Comparison of ENCODE assay signal across 22 cellular contexts in genomic region chr5:96209829-96210228, GRCh38.
DNase-seq lines count a peak whose midpoint lies in the region; ATAC-seq, FAIRE-seq and TF ChIP-seq lines count a peak whose summit lies in the region.
"Had no signal": no experiment of that assay in that cellular context is flagged by ENCODE, and none has a peak within 500 bp of the region (broad histone marks: within the 10 kb centered on the region; RNA-seq: fewer than 3 reads in every experiment).

No MANE protein-coding gene starts in this region.

- intact Hi-C loops in mucosa of descending colon (cut with DNase I, micrococcal nuclease): no loop called here

- H3K9me3 Mint-ChIP-seq in chondrocyte (ENCODE audit: low read depth): peaks cover 44% of the 10 kb centered on the region

- no peak for TF ChIP-seq CTCF in chondrocyte (IDR thresholded peaks at IDR 0.05)
- TF ChIP-seq CTCF in mucosa of descending colon (IDR thresholded peaks at IDR 0.05): no peak

- FAIRE-seq in islet of Langerhans (lab: Jason Lieb, UNC): peak; percentile 76
- FAIRE-seq: endometrium, small intestine had no signal

- H3K36me3 ChIP-seq in mucosa of descending colon (ENCODE audit: low read depth): no peaks in the 10 kb centered on the region
- H3K36me3 ChIP-seq: SJCRH30, transverse colon had no signal

- H3K36me3 Mint-ChIP-seq in chondrocyte (ENCODE audit: low read depth): peaks cover 26% of the 10 kb centered on the region

- H3K27ac Mint-ChIP-seq in chondrocyte (ENCODE audit: unreplicated experiment): peak overlapping the region; percentile 34
- H3K27ac Mint-ChIP-seq: activated CD4-positive, alpha-beta T cell treated with anti-CD3 and anti-CD28 coated beads, Interleukin-2, amount 10 ng/mL, durations not matched to agents 24 days and 14 days; activated naive CD8-positive, alpha-beta T cell; stimulated activated naive B cell treated with anti-CD40 and anti-IgM and Interleukin-4, amounts not matched to agents 10 μg/mL and 1 μg/mL and 100 μg/mL, for 72 hours had no signal

- H3K4me3 ChIP-seq in mucosa of descending colon: no peak overlapping the region
- H3K4me3 ChIP-seq: hepatocyte, SJCRH30, transverse colon had no signal

- no peaks in the 10 kb centered on the region for H3K4me1 ChIP-seq in mucosa of descending colon (ENCODE audit: low read depth)
- H3K4me1 ChIP-seq: SJCRH30 had no signal

- DNase-seq in AG08395 (ENCODE audit: low spot score): peak; percentile 30
- DNase-seq in NCI-H226: peak; percentile 57
- DNase-seq in chondrocyte (ENCODE audit: low spot score): no peak
- no peak for DNase-seq in mucosa of descending colon
- no peak for DNase-seq in DMS53 (lab: John Stamatoyannopoulos, UW)
- DNase-seq: activated CD4-positive, alpha-beta T cell treated with anti-CD3 and anti-CD28 coated beads, Interleukin-2, amount 10 ng/mL, durations not matched to agents 24 days and 14 days; activated T-cell treated with anti-CD3 and anti-CD28 coated beads, Interleukin-2, amount 50 U/mL, for 1 hour; GDM1; Karpas-422; midbrain; NCI-H1436 treated with DMSO at 0.1 percent for 48 hours; nucleus accumbens; SJCRH30; small intestine; stimulated activated naive B cell treated with anti-CD40 and anti-IgM and Interleukin-4, amounts not matched to agents 10 μg/mL and 1 μg/mL and 100 μg/mL, for 72 hours; transverse colon had no signal

- H3K4me1 Mint-ChIP-seq in chondrocyte (ENCODE audit: low read depth): peaks cover 19% of the 10 kb centered on the region
- H3K4me1 Mint-ChIP-seq: activated CD4-positive, alpha-beta T cell treated with anti-CD3 and anti-CD28 coated beads, Interleukin-2, amount 10 ng/mL, durations not matched to agents 24 days and 14 days; stimulated activated naive B cell treated with anti-CD40 and anti-IgM and Interleukin-4, amounts not matched to agents 10 μg/mL and 1 μg/mL and 100 μg/mL, for 72 hours had no signal

- ATAC-seq in mucosa of descending colon (no peak), GM19395 (IDR thresholded peaks at IDR 0.05; ENCODE audit: unreplicated experiment) (no peak), HG03280 (IDR thresholded peaks at IDR 0.05; ENCODE audit: unreplicated experiment) (no peak)
- ATAC-seq: stimulated activated naive B cell treated with anti-CD40 and anti-IgM and Interleukin-4, amounts not matched to agents 10 μg/mL and 1 μg/mL and 100 μg/mL, for 72 hours had no signal

- no peak overlapping the region for H3K4me3 Mint-ChIP-seq in chondrocyte (ENCODE audit: unreplicated experiment)
- H3K4me3 Mint-ChIP-seq: activated CD4-positive, alpha-beta T cell treated with anti-CD3 and anti-CD28 coated beads, Interleukin-2, amount 10 ng/mL, durations not matched to agents 24 days and 14 days; activated naive CD8-positive, alpha-beta T cell; stimulated activated naive B cell treated with anti-CD40 and anti-IgM and Interleukin-4, amounts not matched to agents 10 μg/mL and 1 μg/mL and 100 μg/mL, for 72 hours had no signal

- H3K27me3 Mint-ChIP-seq in chondrocyte (ENCODE audit: low read depth): no peaks in the 10 kb centered on the region
- H3K27me3 Mint-ChIP-seq: stimulated activated naive B cell treated with anti-CD40 and anti-IgM and Interleukin-4, amounts not matched to agents 10 μg/mL and 1 μg/mL and 100 μg/mL, for 72 hours had no signal

- peaks cover 17% of the 10 kb centered on the region for H3K9me3 ChIP-seq in mucosa of descending colon

Comparison
In these comparisons a context has a peak if more than half of its experiments do, and no peak if none do; other contexts are left out.
1. DNase-seq: peak in AG08395 (single experiment) and NCI-H226 (single experiment); none in chondrocyte (single experiment), mucosa of descending colon (0 of 3) and DMS53 (single experiment).